In genomic region chr1:150528997-150529396, GRCh38 we compare ENCODE assay signal across 15 cellular contexts. TPM values are rescaled to one million over a fixed set of nuclear protein-coding genes. Genes with fewer than 3 reads are reported as not detected.
DNase-seq lines count a peak whose midpoint lies in the region; ATAC-seq, FAIRE-seq and TF ChIP-seq lines count a peak whose summit lies in the region.
"Had no signal": no experiment of that assay in that cellular context is flagged by ENCODE, and none has a peak within 500 bp of the region (broad histone marks: within the 10 kb centered on the region; RNA-seq: fewer than 3 reads in every experiment).

No MANE protein-coding gene starts in this region.

- no peak for TF ChIP-seq EP300 in K562 (IDR thresholded peaks at IDR 0.05; ENCODE audit: low read length)
- TF ChIP-seq EP300 in sigmoid colon (IDR thresholded peaks at IDR 0.05): no peak

- no peak for TF ChIP-seq RAD21 in K562 (CRISPR knock-in tag; conservative IDR thresholded peaks at IDR 0.05 in 1 of 2, IDR thresholded peaks at IDR 0.05 in 1 of 2)

- H3K4me3 ChIP-seq in HUES64 (ENCODE audit: low read length) (no peak overlapping the region), K562 (no peak overlapping the region), left ventricle myocardium inferior (no peak overlapping the region), sigmoid colon (no peak overlapping the region), adrenal gland (no peak overlapping the region)
- H3K4me3 ChIP-seq: GM12878 had no signal

- ATAC-seq in K562: no peak
- ATAC-seq: GM12878, Panc1 had no signal

- BruUV-seq in K562 (replicated peaks; lab: Mats Ljungman, UMichigan): no TSS peak

- H3K79me2 ChIP-seq in K562 (ENCODE audit: control insufficient read depth, insufficient read depth, low read length): no peaks in the 10 kb centered on the region

- in situ Hi-C loops in K562 (cut with MboI): no loop called here

- POLR2A ChIA-PET in K562 (lab: Yijun Ruan, JAX): interaction anchor here (0.6 to 1.5 kb wide), 3 partner anchors 9 to 94 kb away, joined by 3 read pairs; no protein-coding TSS in a partner anchor

- 91% methylated on average over 4 of the region's 4 CpGs for WGBS in HUES64
- WGBS in K562 (ENCODE audit: insufficient coverage, low coverage, missing lambda C conversion rate): 25% methylated on average over 4 of the region's 4 CpGs
- WGBS in sigmoid colon, 2 donors: 8 to 53% methylated on average over 4 of the region's 4 CpGs
- WGBS in adrenal gland, 4 donors: 48 to 71% (median 58%) methylated on average over 4 of the region's 4 CpGs

- peak; percentile 29 for FAIRE-seq in K562 (lab: Jason Lieb, UNC)
- FAIRE-seq: GM12878, TTC549 had no signal

- H2AFZ ChIP-seq in K562 (ENCODE audit: low read depth, low read length): no peak overlapping the region

- H3K9ac ChIP-seq in HUES64 (ENCODE audit: low read depth, low read length) (0 out of 2 replicates have a peak overlapping the region, but pooled peaks have one; percentile 26), K562 (ENCODE audit: insufficient read depth in 1 of 2, low read depth in 2 of 2, low read length in 2 of 2) (no peak overlapping the region)

- TF ChIP-seq POLR2A in K562 (conservative IDR thresholded peaks at IDR 0.05): no peak
- TF ChIP-seq POLR2A in sigmoid colon (IDR thresholded peaks at IDR 0.05): no peak
- no peak for TF ChIP-seq POLR2A in adrenal gland (IDR thresholded peaks at IDR 0.05)

- H3K36me3 ChIP-seq in HUES64 (ENCODE audit: insufficient read depth, low read length) (no peaks in the 10 kb centered on the region), K562 (ENCODE audit: control insufficient read depth, insufficient read depth, low read length) (no peaks in the 10 kb centered on the region), left ventricle myocardium inferior (no peaks in the 10 kb centered on the region), sigmoid colon (no peaks in the 10 kb centered on the region), adrenal gland (replicated peaks in 1 of 2) (no peaks in the 10 kb centered on the region)

- H4K20me1 ChIP-seq in K562 (replicated peaks; ENCODE audit: control insufficient read depth, insufficient read depth, low read length): no peaks in the 10 kb centered on the region

- no peaks in the 10 kb centered on the region for H3K9me3 ChIP-seq in HUES64 (ENCODE audit: insufficient read depth, low read depth, low read length)
- no peaks in the 10 kb centered on the region for H3K9me3 ChIP-seq in K562 (replicated peaks; ENCODE audit: control insufficient read depth, insufficient read depth, low read depth, low read length)
- H3K9me3 ChIP-seq in left ventricle myocardium inferior (replicated peaks): no peaks in the 10 kb centered on the region
- no peaks in the 10 kb centered on the region for H3K9me3 ChIP-seq in sigmoid colon
- H3K9me3 ChIP-seq in adrenal gland (replicated peaks in 1 of 3): no peaks in the 10 kb centered on the region
- H3K9me3 ChIP-seq: Caco-2 had no signal

- DNase-seq in K562 (ENCODE audit: extremely low read depth in 1 of 4, low spot score in 3 of 4): no peak
- no peak for DNase-seq in left ventricle myocardium inferior
- DNase-seq in sigmoid colon: no peak
- DNase-seq in NCI-H1930 (lab: John Stamatoyannopoulos, UW): no peak
- DNase-seq in NCI-H345 (lab: John Stamatoyannopoulos, UW): no peak
- DNase-seq in medulla oblongata (ENCODE audit: extremely low spot score): no peak
- DNase-seq in adrenal gland: no peak
- DNase-seq: Caco-2; NCI-H2081 treated with DMSO at 0.1 percent for 48 hours; stimulated activated CD4-positive, alpha-beta T cell treated with anti-CD3 and anti-CD28 coated beads, Interleukin-4, amount 100 ng/mL, for 4 hours had no signal

- no peak overlapping the region for H3K4me2 ChIP-seq in K562 (ENCODE audit: insufficient read depth, low read length)

- intact Hi-C loops in K562 (cut with micrococcal nuclease) (no loop called here), left ventricle myocardium inferior (cut with micrococcal nuclease) (loop anchor here (10.0 kb wide), 1 partner anchor 54 kb away; no protein-coding TSS in a partner anchor), sigmoid colon (cut with DNase I) (no loop called here), adrenal gland (cut with DNase I) (no loop called here)

- H3K27ac ChIP-seq in HUES64 (ENCODE audit: low read depth, low read length) (no peak overlapping the region), K562 (ENCODE audit: extremely low read depth, low read depth, low read length) (no peak overlapping the region), left ventricle myocardium inferior (replicated peaks) (peak overlapping the region; percentile 44), sigmoid colon (peak overlapping the region in 3 of 4 donors; percentile 1 to 55 (median 55)), adrenal gland (no peak overlapping the region)

- no peak for TF ChIP-seq CTCF in K562 (IDR thresholded peaks at IDR 0.05 in 2 of 3, conservative IDR thresholded peaks at IDR 0.05 in 1 of 3; ENCODE audit: insufficient read depth in 2 of 3, low read depth in 1 of 3, low read length in 3 of 3)
- TF ChIP-seq CTCF in left ventricle myocardium inferior (IDR thresholded peaks at IDR 0.05; ENCODE audit: borderline replicate concordance): no peak
- TF ChIP-seq CTCF in sigmoid colon (IDR thresholded peaks at IDR 0.05): no peak
- TF ChIP-seq CTCF in adrenal gland (IDR thresholded peaks at IDR 0.05): no peak

- H3K9me1 ChIP-seq in K562 (ENCODE audit: control insufficient read depth, insufficient read depth, low read length): no peaks in the 10 kb centered on the region

- CTCF ChIA-PET in K562 (lab: Yijun Ruan, JAX; ENCODE audit: low intra/inter-chr PET ratio): no interaction called here

- H3K4me1 ChIP-seq in HUES64 (ENCODE audit: insufficient read depth, low read length): 0 out of 2 replicates have a peak, but pooled peaks cover 4% of the 10 kb centered on the region
- peaks cover 6 to 10% of the 10 kb centered on the region in 2 experiments; a peak in 4 of 5 replicates for H3K4me1 ChIP-seq in K562 (replicated peaks in 1 of 2; ENCODE audit: control insufficient read depth in 2 of 2, insufficient read depth in 2 of 2, low read length in 2 of 2)
- H3K4me1 ChIP-seq in left ventricle myocardium inferior: peaks cover 30% of the 10 kb centered on the region
- peaks cover 0 to 29% (median 15%) of the 10 kb centered on the region in 4 donors for H3K4me1 ChIP-seq in sigmoid colon
- H3K4me1 ChIP-seq in adrenal gland (replicated peaks in 1 of 2): peaks cover 0 to 10% of the 10 kb centered on the region in 2 donors

- H3K27me3 ChIP-seq in HUES64 (ENCODE audit: insufficient read depth, low read length) (no peaks in the 10 kb centered on the region), K562 (ENCODE audit: control insufficient read depth in 2 of 2, insufficient read depth in 2 of 2, low read length in 2 of 2) (no peaks in the 10 kb centered on the region), left ventricle myocardium inferior (ENCODE audit: low read depth) (no peaks in the 10 kb centered on the region), sigmoid colon (no peaks in the 10 kb centered on the region), adrenal gland (no peaks in the 10 kb centered on the region)

RNA-seq across cellular contexts. Expression of gene FALEC, which starts 13.4 kb away (rescaled TPM):
- not detected for polyA plus RNA-seq in HUES64 (2013, experiment 1 of 2)
- polyA plus RNA-seq in HUES64 (2013, experiment 2 of 2): not detected
- total RNA-seq in K562 (2011; cell fraction: chromatin; rRNA removed; ENCODE audit: low replicate concordance): 0.95 and 3.3 TPM in 2 replicates
- 0.92 and 1.0 TPM in 2 replicates for total RNA-seq in K562 (2011; cell fraction: nucleolus; rRNA removed)
- 1.8 and 2.4 TPM in 2 replicates for total RNA-seq in K562 (2011; cell fraction: nucleoplasm; rRNA removed)
- 0.33 and 1.8 TPM in 2 replicates for total RNA-seq in K562 (2014; rRNA removed)
- 0.38 TPM in 1 of 2 replicates, not detected in the other for total RNA-seq in K562 (2014; rRNA removed; fragmentation: Illumina TruSeq; extraction: Trizol)
- total RNA-seq in K562 (2015; rRNA removed; fragmentation: Illumina TruSeq; extraction: Trizol): 0.45 TPM in 1 of 2 replicates, not detected in the other
- total RNA-seq in K562 (2021): 0.51 TPM in 1 of 2 replicates, not detected in the other
- polyA plus RNA-seq in K562 (2011; rRNA removed): 0.15 and 0.53 TPM in 2 replicates
- polyA plus RNA-seq in K562 (2011; cell fraction: cytosol; rRNA removed): 0.18 and 0.19 TPM in 2 replicates
- polyA plus RNA-seq in K562 (2011; cell fraction: nucleus; rRNA removed): 0.58 and 0.67 TPM in 2 replicates
- 0.21 and 0.43 TPM in 2 replicates for polyA plus RNA-seq in K562 (2012)
- not detected in 2 replicates for polyA plus RNA-seq in K562 (2014; fragmentation: Illumina TruSeq; extraction: Trizol)
- polyA plus RNA-seq in K562 (2014; fragmentation: Nextera tagmentation; extraction: Ambion mirVana): not detected
- polyA plus RNA-seq in K562 (2014; rRNA removed): 0.56 and 0.73 TPM in 2 replicates
- 0.63 and 0.72 TPM in 2 replicates for polyA minus RNA-seq in K562 (2011; rRNA and poly(A)+ RNA removed)
- not detected in 2 replicates for polyA minus RNA-seq in K562 (2011; cell fraction: cytosol; rRNA and poly(A)+ RNA removed)
- 1.1 TPM in 1 of 2 replicates, not detected in the other for polyA minus RNA-seq in K562 (2011; cell fraction: nucleus; rRNA and poly(A)+ RNA removed)
- 0.44 TPM for total RNA-seq in left ventricle myocardium inferior
- not detected for total RNA-seq in sigmoid colon
- polyA plus RNA-seq in sigmoid colon: under 1 TPM in 1 of 3 donors, not detected in 2; 0.35 TPM
- total RNA-seq in adrenal gland: under 1 TPM in 1 of 8 donors, not detected in 7; 0.61 TPM
- polyA plus RNA-seq in adrenal gland: under 1 TPM in 1 of 3 donors, not detected in 2; 0.40 TPM
- total RNA-seq: chondrocyte had no signal

RNA-seq across cellular contexts. Expression of gene ADAMTSL4, which starts 20.2 kb away (rescaled TPM):
- 1.1 TPM for polyA plus RNA-seq in HUES64 (2013, experiment 1 of 2)
- polyA plus RNA-seq in HUES64 (2013, experiment 2 of 2): 1.5 TPM
- 795 and 1,508 TPM in 2 replicates for total RNA-seq in K562 (2011; cell fraction: chromatin; rRNA removed; ENCODE audit: low replicate concordance)
- 712 and 761 TPM in 2 replicates for total RNA-seq in K562 (2011; cell fraction: nucleolus; rRNA removed)
- total RNA-seq in K562 (2011; cell fraction: nucleoplasm; rRNA removed): 735 and 822 TPM in 2 replicates
- total RNA-seq in K562 (2014; rRNA removed): 35.6 and 43.6 TPM in 2 replicates
- 18.8 and 20.3 TPM in 2 replicates for total RNA-seq in K562 (2014; rRNA removed; fragmentation: Illumina TruSeq; extraction: Trizol)
- 22.8 and 25.5 TPM in 2 replicates for total RNA-seq in K562 (2015; rRNA removed; fragmentation: Illumina TruSeq; extraction: Trizol)
- total RNA-seq in K562 (2021): 163 and 212 TPM in 2 replicates
- polyA plus RNA-seq in K562 (2011; rRNA removed): 53.8 and 132 TPM in 2 replicates
- polyA plus RNA-seq in K562 (2011; cell fraction: cytosol; rRNA removed): 68.7 and 73.2 TPM in 2 replicates
- polyA plus RNA-seq in K562 (2011; cell fraction: nucleus; rRNA removed): 800 and 1,003 TPM in 2 replicates
- 127 and 192 TPM in 2 replicates for polyA plus RNA-seq in K562 (2012)
- 116 and 156 TPM in 2 replicates for polyA plus RNA-seq in K562 (2014; fragmentation: Illumina TruSeq; extraction: Trizol)
- 10 to 100 TPM; 12.7 to 14.8 TPM for polyA plus RNA-seq in K562 (2014; fragmentation: Nextera tagmentation; extraction: Ambion mirVana)
- 104 and 137 TPM in 2 replicates for polyA plus RNA-seq in K562 (2014; rRNA removed)
- polyA minus RNA-seq in K562 (2011; rRNA and poly(A)+ RNA removed): 23.6 and 31.1 TPM in 2 replicates
- 45.7 and 70.1 TPM in 2 replicates for polyA minus RNA-seq in K562 (2011; cell fraction: cytosol; rRNA and poly(A)+ RNA removed)
- polyA minus RNA-seq in K562 (2011; cell fraction: nucleus; rRNA and poly(A)+ RNA removed): 99.2 and 125 TPM in 2 replicates
- 46.3 TPM for total RNA-seq in left ventricle myocardium inferior
- 10 to 100 TPM; 14.6 to 36.0 (median 24.3) TPM for total RNA-seq in sigmoid colon
- 10 to 100 TPM in 1 of 3 donors, 1 to 10 TPM in 2; 2.1 to 14.0 (median 4.8) TPM for polyA plus RNA-seq in sigmoid colon
- total RNA-seq in adrenal gland: 10 to 100 TPM in 4 of 8 donors, 1 to 10 TPM in 4; 4.5 to 34.4 (median 9.2) TPM
- polyA plus RNA-seq in adrenal gland: 10 to 100 TPM in 2 of 3 donors, 1 to 10 TPM in 1; 1.7 to 31.4 (median 31.1) TPM

RNA-seq across cellular contexts. Expression of gene ECM1, which starts 21.1 kb away (rescaled TPM):
- polyA plus RNA-seq in HUES64 (2013, experiment 1 of 2): 1.5 TPM
- 2.2 TPM for polyA plus RNA-seq in HUES64 (2013, experiment 2 of 2)
- 68.4 and 156 TPM in 2 replicates for total RNA-seq in K562 (2011; cell fraction: chromatin; rRNA removed; ENCODE audit: low replicate concordance)
- 117 and 147 TPM in 2 replicates for total RNA-seq in K562 (2011; cell fraction: nucleolus; rRNA removed)
- 110 and 118 TPM in 2 replicates for total RNA-seq in K562 (2011; cell fraction: nucleoplasm; rRNA removed)
- total RNA-seq in K562 (2014; rRNA removed) (24.4 and 33.0 TPM in 2 replicates), K562 (2014; rRNA removed; fragmentation: Illumina TruSeq; extraction: Trizol) (10.7 and 11.3 TPM in 2 replicates), K562 (2015; rRNA removed; fragmentation: Illumina TruSeq; extraction: Trizol) (12.8 and 13.6 TPM in 2 replicates), K562 (2021) (30.1 and 39.3 TPM in 2 replicates), left ventricle myocardium inferior (20.1 TPM), sigmoid colon (10 to 100 TPM in 3 of 4 donors, 1 to 10 TPM in 1; 9.2 to 23.8 (median 13.8) TPM), adrenal gland (10 to 100 TPM; 14.0 to 63.0 (median 25.0) TPM)
- polyA plus RNA-seq in K562 (2011; rRNA removed) (9.4 and 20.8 TPM in 2 replicates), K562 (2014; fragmentation: Illumina TruSeq; extraction: Trizol) (52.2 and 59.5 TPM in 2 replicates), K562 (2014; fragmentation: Nextera tagmentation; extraction: Ambion mirVana) (1 to 10 TPM; 6.6 to 7.0 TPM), K562 (2014; rRNA removed) (16.3 and 23.9 TPM in 2 replicates), sigmoid colon (1 to 10 TPM; 2.1 to 8.7 (median 3.0) TPM), adrenal gland (10 to 100 TPM; 22.2 to 54.4 (median 44.4) TPM)
- 13.6 and 30.6 TPM in 2 replicates for polyA plus RNA-seq in K562 (2011; cell fraction: cytosol; rRNA removed)
- 57.5 and 132 TPM in 2 replicates for polyA plus RNA-seq in K562 (2011; cell fraction: nucleus; rRNA removed)
- polyA plus RNA-seq in K562 (2012): 50.1 and 67.4 TPM in 2 replicates
- 8.1 and 9.4 TPM in 2 replicates for polyA minus RNA-seq in K562 (2011; rRNA and poly(A)+ RNA removed)
- polyA minus RNA-seq in K562 (2011; cell fraction: cytosol; rRNA and poly(A)+ RNA removed): 14.9 and 22.9 TPM in 2 replicates
- 8.2 and 14.0 TPM in 2 replicates for polyA minus RNA-seq in K562 (2011; cell fraction: nucleus; rRNA and poly(A)+ RNA removed)

RNA-seq across cellular contexts. Expression of gene TARS2, which starts 41.8 kb away (rescaled TPM):
- polyA plus RNA-seq in HUES64 (2013, experiment 1 of 2): 15.1 TPM
- 19.0 TPM for polyA plus RNA-seq in HUES64 (2013, experiment 2 of 2)
- total RNA-seq in K562 (2011; cell fraction: chromatin; rRNA removed; ENCODE audit: low replicate concordance): 83.9 and 98.9 TPM in 2 replicates
- 62.9 and 65.5 TPM in 2 replicates for total RNA-seq in K562 (2011; cell fraction: nucleolus; rRNA removed)
- 81.2 and 104 TPM in 2 replicates for total RNA-seq in K562 (2011; cell fraction: nucleoplasm; rRNA removed)
- total RNA-seq in K562 (2014; rRNA removed) (40.1 and 41.6 TPM in 2 replicates), K562 (2014; rRNA removed; fragmentation: Illumina TruSeq; extraction: Trizol) (27.5 and 30.3 TPM in 2 replicates), K562 (2015; rRNA removed; fragmentation: Illumina TruSeq; extraction: Trizol) (28.2 TPM in 2 replicates), K562 (2021) (37.1 and 39.4 TPM in 2 replicates), left ventricle myocardium inferior (32.2 TPM), sigmoid colon (10 to 100 TPM in 2 of 4 donors, 1 to 10 TPM in 2; 8.1 to 13.3 (median 10.4) TPM), adrenal gland (10 to 100 TPM; 21.6 to 87.4 (median 30.2) TPM)
- polyA plus RNA-seq in K562 (2011; rRNA removed) (46.7 and 54.5 TPM in 2 replicates), K562 (2014; fragmentation: Illumina TruSeq; extraction: Trizol) (62.5 and 64.2 TPM in 2 replicates), K562 (2014; fragmentation: Nextera tagmentation; extraction: Ambion mirVana) (10 to 100 TPM; 17.0 to 30.1 TPM), K562 (2014; rRNA removed) (45.5 and 46.3 TPM in 2 replicates), sigmoid colon (10 to 100 TPM in 1 of 3 donors, 1 to 10 TPM in 2; 4.6 to 16.9 (median 6.0) TPM), adrenal gland (10 to 100 TPM; 24.9 to 28.8 (median 28.2) TPM)
- polyA plus RNA-seq in K562 (2011; cell fraction: cytosol; rRNA removed): 89.9 and 98.0 TPM in 2 replicates
- 61.7 and 64.6 TPM in 2 replicates for polyA plus RNA-seq in K562 (2011; cell fraction: nucleus; rRNA removed)
- polyA plus RNA-seq in K562 (2012): 29.7 and 42.9 TPM in 2 replicates
- 40.2 and 45.0 TPM in 2 replicates for polyA minus RNA-seq in K562 (2011; rRNA and poly(A)+ RNA removed)
- polyA minus RNA-seq in K562 (2011; cell fraction: cytosol; rRNA and poly(A)+ RNA removed): 25.4 and 31.6 TPM in 2 replicates
- polyA minus RNA-seq in K562 (2011; cell fraction: nucleus; rRNA and poly(A)+ RNA removed): 31.9 and 57.9 TPM in 2 replicates

RNA-seq across cellular contexts. Expression of gene MCL1, which starts 50.4 kb away (rescaled TPM):
- 126 TPM for polyA plus RNA-seq in HUES64 (2013, experiment 1 of 2)
- polyA plus RNA-seq in HUES64 (2013, experiment 2 of 2): 126 TPM
- 200 and 281 TPM in 2 replicates for total RNA-seq in K562 (2011; cell fraction: chromatin; rRNA removed; ENCODE audit: low replicate concordance)
- total RNA-seq in K562 (2011; cell fraction: nucleolus; rRNA removed): 147 and 148 TPM in 2 replicates
- total RNA-seq in K562 (2011; cell fraction: nucleoplasm; rRNA removed): 206 and 295 TPM in 2 replicates
- total RNA-seq in K562 (2014; rRNA removed) (129 and 138 TPM in 2 replicates), K562 (2014; rRNA removed; fragmentation: Illumina TruSeq; extraction: Trizol) (153 and 184 TPM in 2 replicates), K562 (2015; rRNA removed; fragmentation: Illumina TruSeq; extraction: Trizol) (109 and 120 TPM in 2 replicates), K562 (2021) (200 and 224 TPM in 2 replicates), left ventricle myocardium inferior (97.0 TPM), sigmoid colon (100 to 1,000 TPM; 159 to 352 (median 212) TPM), adrenal gland (100 to 1,000 TPM; 146 to 299 (median 207) TPM)
- polyA plus RNA-seq in K562 (2011; rRNA removed) (144 and 222 TPM in 2 replicates), K562 (2014; fragmentation: Illumina TruSeq; extraction: Trizol) (147 and 158 TPM in 2 replicates), K562 (2014; fragmentation: Nextera tagmentation; extraction: Ambion mirVana) (10 to 100 TPM; 27.1 to 31.0 TPM), K562 (2014; rRNA removed) (131 and 143 TPM in 2 replicates), sigmoid colon (100 to 1,000 TPM; 119 to 194 (median 153) TPM), adrenal gland (100 to 1,000 TPM in 1 of 3 donors, 10 to 100 TPM in 2; 57.4 to 187 (median 90.5) TPM)
- polyA plus RNA-seq in K562 (2011; cell fraction: cytosol; rRNA removed): 86.7 and 94.2 TPM in 2 replicates
- 179 and 244 TPM in 2 replicates for polyA plus RNA-seq in K562 (2011; cell fraction: nucleus; rRNA removed)
- 139 and 140 TPM in 2 replicates for polyA plus RNA-seq in K562 (2012)
- polyA minus RNA-seq in K562 (2011; rRNA and poly(A)+ RNA removed): 221 and 238 TPM in 2 replicates
- 104 and 109 TPM in 2 replicates for polyA minus RNA-seq in K562 (2011; cell fraction: cytosol; rRNA and poly(A)+ RNA removed)
- 141 and 172 TPM in 2 replicates for polyA minus RNA-seq in K562 (2011; cell fraction: nucleus; rRNA and poly(A)+ RNA removed)

Comparison
In these comparisons a context has a peak if more than half of its experiments do, and no peak if none do; other contexts are left out.
1. H3K27ac ChIP-seq: peak in left ventricle myocardium inferior (single experiment) and sigmoid colon (3 of 4); none in HUES64 (single experiment), K562 (single experiment) and adrenal gland (0 of 5).